8 cellular contexts compared by ENCODE assay signal in the genomic region with DNA sequence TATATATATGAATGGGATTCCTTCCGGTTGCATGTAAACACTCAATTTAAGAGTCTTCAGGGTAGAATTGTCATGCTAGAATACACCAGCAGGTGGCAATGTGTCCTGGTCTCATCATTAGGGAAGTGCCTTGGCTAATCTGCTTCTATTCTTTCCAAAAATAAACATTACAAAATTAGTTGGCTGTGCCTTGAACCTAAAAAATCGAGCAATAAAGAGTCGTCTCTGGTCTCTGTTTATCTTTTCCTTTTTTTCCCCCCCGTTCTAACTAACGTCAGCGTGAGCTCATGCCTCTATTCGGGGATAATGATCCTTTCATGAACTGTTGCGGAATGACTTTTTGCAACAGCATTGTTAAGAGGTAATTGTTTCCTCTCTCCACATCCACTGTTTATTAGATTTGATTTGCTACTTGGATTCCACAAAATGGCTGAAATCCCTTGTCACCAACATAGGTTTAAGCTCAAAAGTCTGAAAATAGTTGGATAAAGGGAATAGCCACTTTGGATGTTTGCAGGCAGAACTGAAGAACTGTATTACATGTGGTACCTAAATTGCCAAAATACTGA. TPM values are rescaled to one million over a fixed set of nuclear protein-coding genes. Genes with fewer than 3 reads are reported as not detected.
DNase-seq lines count a peak whose midpoint lies in the region; ATAC-seq, FAIRE-seq and TF ChIP-seq lines count a peak whose summit lies in the region.

No MANE protein-coding gene starts in this region.

- H3K9ac ChIP-seq in SK-N-MC (ENCODE audit: insufficient read length) (peak overlapping the region; percentile 70), astrocyte (ENCODE audit: low read length) (peak overlapping the region; percentile 96), rectal smooth muscle tissue (ENCODE audit: low read length) (no peak overlapping the region)

- H3K4me3 ChIP-seq in SK-N-MC (peak overlapping the region; percentile 90), astrocyte (ENCODE audit: insufficient read depth, low read depth, low read length) (peak overlapping the region; percentile 73), right cardiac atrium (ENCODE audit: low read length) (peak overlapping the region; percentile 94), rectal smooth muscle tissue (ENCODE audit: low read length) (peak overlapping the region; percentile 99)

- no peaks in the 10 kb centered on the region for H3K27me3 ChIP-seq in astrocyte (ENCODE audit: insufficient read depth, low read length)
- H3K27me3 ChIP-seq in right cardiac atrium (ENCODE audit: control insufficient read depth, insufficient read depth), result no peaks in the 10 kb centered on the region
- no peaks in the 10 kb centered on the region for H3K27me3 ChIP-seq in rectal smooth muscle tissue (ENCODE audit: control insufficient read depth, insufficient read depth, low read length)

- H4K20me1 ChIP-seq in astrocyte (ENCODE audit: insufficient read depth, low read length), result peaks cover 30% of the 10 kb centered on the region

- H2AFZ ChIP-seq in astrocyte (ENCODE audit: low read depth, low read length), result peak overlapping the region; percentile 35

- peak; percentile 68 for TF ChIP-seq CTCF in astrocyte (IDR thresholded peaks at IDR 0.05; ENCODE audit: insufficient read depth, low read depth, low read length)

- under 1% methylated on average over 8 of the region's 8 CpGs for WGBS in right cardiac atrium

- peaks cover 35% of the 10 kb centered on the region for H3K79me2 ChIP-seq in astrocyte (ENCODE audit: insufficient read depth, low read length)

- peak overlapping the region; percentile 75 for H3K4me3 Mint-ChIP-seq in astrocyte (ENCODE audit: unreplicated experiment)

- peak overlapping the region; percentile 92 for H3K4me2 ChIP-seq in astrocyte (ENCODE audit: low read length)

- DNase-seq in activated CD8-positive, alpha-beta memory T cell treated with anti-CD3 and anti-CD28 coated beads for 4 hours (ENCODE audit: low read depth in 2 of 2), result peak; percentile 42
- no peak for DNase-seq in activated CD8-positive, alpha-beta memory T cell treated with anti-CD3 and anti-CD28 coated beads, Interleukin-2, amount 50 U/mL, for 48 hours
- DNase-seq in NCI-H1105 (lab: John Stamatoyannopoulos, UW) (peak; percentile 81), SK-N-MC (ENCODE audit: low read depth, low spot score) (peak; percentile 82), astrocyte (ENCODE audit: low read depth) (peak; percentile 85), right cardiac atrium (no peak)

- H3K4me1 ChIP-seq in astrocyte (ENCODE audit: insufficient read depth, low read length), result peaks cover 51% of the 10 kb centered on the region
- no peaks in the 10 kb centered on the region for H3K4me1 ChIP-seq in right cardiac atrium (ENCODE audit: control insufficient read depth, insufficient read depth, low read length)
- peaks cover 7% of the 10 kb centered on the region for H3K4me1 ChIP-seq in rectal smooth muscle tissue (ENCODE audit: control insufficient read depth, insufficient read depth, low read length)

- FAIRE-seq in astrocyte (lab: Jason Lieb, UNC), result no peak

- H3K9me3 ChIP-seq in SK-N-MC (ENCODE audit: low read depth, low read length), result no peaks in the 10 kb centered on the region
- H3K9me3 ChIP-seq in astrocyte (ENCODE audit: insufficient read depth, low read depth, low read length), result no peaks in the 10 kb centered on the region
- no peaks in the 10 kb centered on the region for H3K9me3 ChIP-seq in right cardiac atrium (ENCODE audit: control insufficient read depth, low read length)

- peaks cover 38% of the 10 kb centered on the region for H3K4me1 Mint-ChIP-seq in astrocyte (ENCODE audit: low read depth, unreplicated experiment)

- peak overlapping the region; percentile 82 for H3K27ac ChIP-seq in SK-N-MC
- H3K27ac ChIP-seq in astrocyte (ENCODE audit: low read depth, low read length), result peak overlapping the region; percentile 82
- peak overlapping the region; percentile 87 for H3K27ac ChIP-seq in right cardiac atrium (ENCODE audit: low read length)
- peak overlapping the region; percentile 94 for H3K27ac ChIP-seq in rectal smooth muscle tissue (ENCODE audit: low read depth, low read length)

- H3K36me3 Mint-ChIP-seq in astrocyte (ENCODE audit: low read depth, unreplicated experiment), result peaks cover 4% of the 10 kb centered on the region

- intact Hi-C loops in right cardiac atrium (cut with DNase I), result loop anchor here in 3 of 4 donors (5.0 to 10.0 kb wide), 3 partner anchors 97 to 160 kb away; no protein-coding TSS in a partner anchor

- H3K36me3 ChIP-seq in SK-N-MC (ENCODE audit: insufficient read depth, low read length) (peaks cover 9% of the 10 kb centered on the region), astrocyte (ENCODE audit: insufficient read depth, low read length) (peaks cover 9% of the 10 kb centered on the region), rectal smooth muscle tissue (ENCODE audit: control insufficient read depth, insufficient read depth, low read length) (no peaks in the 10 kb centered on the region)

- H3K27me3 Mint-ChIP-seq in astrocyte (ENCODE audit: low read depth, unreplicated experiment), result no peaks in the 10 kb centered on the region

- H3K27ac Mint-ChIP-seq in astrocyte (ENCODE audit: unreplicated experiment), result no peak overlapping the region

- peak; percentile 43 to 60 for ATAC-seq in right cardiac atrium
- no peak for ATAC-seq in GM19397 (IDR thresholded peaks at IDR 0.05; ENCODE audit: unreplicated experiment)

- H3K9me3 Mint-ChIP-seq in astrocyte (ENCODE audit: unreplicated experiment), result no peaks in the 10 kb centered on the region

RNA-seq across cellular contexts. Expression of gene ARHGEF12, which starts 1.2 kb away (rescaled TPM):
- total RNA-seq in astrocyte (78.0 and 83.1 TPM in 2 replicates), right cardiac atrium (100 to 1,000 TPM in 2 of 4 donors, 10 to 100 TPM in 2; 93.1 to 112 (median 97.3) TPM)
- 26.1 TPM for polyA plus RNA-seq in right cardiac atrium

RNA-seq across cellular contexts. Expression of gene TLCD5, which starts 9.9 kb away (rescaled TPM):
- total RNA-seq in astrocyte (9.3 and 9.5 TPM in 2 replicates), right cardiac atrium (10 to 100 TPM; 15.7 to 21.3 (median 17.0) TPM)
- 7.5 TPM for polyA plus RNA-seq in right cardiac atrium

Comparison
In these comparisons a context has a peak if more than half of its experiments do, and no peak if none do; other contexts are left out.
1. DNase-seq: peak in activated CD8-positive, alpha-beta memory T cell treated with anti-CD3 and anti-CD28 coated beads for 4 hours (2 of 2), NCI-H1105 (single experiment), SK-N-MC (single experiment) and astrocyte (single experiment); none in activated CD8-positive, alpha-beta memory T cell treated with anti-CD3 and anti-CD28 coated beads, Interleukin-2, amount 50 U/mL, for 48 hours (single experiment) and right cardiac atrium (0 of 3).
2. Peak in every context shown above with its lines, with median percentiles within 50 percentile points of each other: H3K27ac ChIP-seq and H3K4me3 ChIP-seq.